In genomic region chr2:215920244-215921100, GRCh38 we compare ENCODE assay signal across 8 cellular contexts.
DNase-seq lines count a peak whose midpoint lies in the region; ATAC-seq, FAIRE-seq and TF ChIP-seq lines count a peak whose summit lies in the region.

No MANE protein-coding gene starts in this region.

- H3K9me3 Mint-ChIP-seq in GM23338, result peaks cover 2% of the 10 kb centered on the region; the same call in 1 of the 3 replicates

- H3K27me3 Mint-ChIP-seq in GM23338 (ENCODE audit: insufficient read depth, low read depth, poor library complexity), result peaks cover 10% of the 10 kb centered on the region

- no peak overlapping the region for H4K91ac ChIP-seq in trophoblast cell (ENCODE audit: low read depth, low read length)

- no peak overlapping the region for H3K18ac ChIP-seq in trophoblast cell (ENCODE audit: low read length)

- H3K36me3 Mint-ChIP-seq in GM23338 (ENCODE audit: low read depth), result peaks cover 14% of the 10 kb centered on the region; the same call in 2 of the 3 replicates

- FAIRE-seq in RCC 7860 (lab: Jason Lieb, UNC), result peak; percentile 58

- peak overlapping the region; percentile 14 for H4K8ac ChIP-seq in trophoblast cell (ENCODE audit: low read depth, low read length)

- H3K27me3 ChIP-seq in GM23338 (ENCODE audit: insufficient read depth), result no peaks in the 10 kb centered on the region
- no peaks in the 10 kb centered on the region for H3K27me3 ChIP-seq in KMS-11 (ENCODE audit: insufficient read depth, low read depth)
- no peaks in the 10 kb centered on the region for H3K27me3 ChIP-seq in trophoblast cell (ENCODE audit: insufficient read depth, low read length)

- peak overlapping the region; percentile 40 for H2AFZ ChIP-seq in GM23338
- peak overlapping the region; percentile 31 for H2AFZ ChIP-seq in KMS-11 (ENCODE audit: low read depth)
- no peak overlapping the region for H2AFZ ChIP-seq in trophoblast cell (ENCODE audit: insufficient read depth, low read length, poor library complexity)

- H3K4me3 ChIP-seq in GM23338 (no peak overlapping the region), KMS-11 (IDR thresholded peaks at IDR 0.05; ENCODE audit: insufficient read depth, low read depth, low read length) (no peak overlapping the region), trophoblast cell (ENCODE audit: low read depth, low read length) (no peak overlapping the region)

- peaks cover 66% of the 10 kb centered on the region for H3K4me1 Mint-ChIP-seq in GM23338

- DNase-seq in GM10248 (ENCODE audit: extremely low spot score) (peak; percentile 60), GM23338 (ENCODE audit: low spot score) (peak; percentile 72), RCC 7860 (ENCODE audit: low spot score) (peak; percentile 64), globus pallidus (ENCODE audit: low spot score) (peak; percentile 67), trophoblast cell (peak; percentile 75 to 86), NCI-H226 (no peak)
- peak; percentile 72 for DNase-seq in activated effector memory CD4-positive, alpha-beta T cell treated with anti-CD3 and anti-CD28 coated beads, Interleukin-2, amount 50 U/mL, for 16 hours

- H3K23ac ChIP-seq in trophoblast cell (ENCODE audit: low read length), result no peak overlapping the region

- peak overlapping the region; percentile 92 for H2BK120ac ChIP-seq in trophoblast cell (ENCODE audit: insufficient read depth, low read length, poor library complexity)

- no peak overlapping the region for H3K4me3 Mint-ChIP-seq in GM23338

- peak; percentile 96 for ATAC-seq in GM23338

- H3F3A ChIP-seq in GM23338 (replicated peaks; ENCODE audit: low read depth), result peaks cover 11% of the 10 kb centered on the region; the same call in 1 of the 2 replicates

- peaks cover 42% of the 10 kb centered on the region for H3K4me1 ChIP-seq in GM23338 (ENCODE audit: insufficient read depth)
- H3K4me1 ChIP-seq in KMS-11 (ENCODE audit: low read depth, poor library complexity, severe bottlenecking), result peaks cover 53% of the 10 kb centered on the region
- peaks cover 0 to 21% of the 10 kb centered on the region in 2 experiments for H3K4me1 ChIP-seq in trophoblast cell (ENCODE audit: control insufficient read depth in 1 of 2, insufficient read depth in 2 of 2, low read length in 2 of 2)

- TF ChIP-seq CTCF in GM10248 (IDR thresholded peaks at IDR 0.05; ENCODE audit: control extremely low read depth, extremely low read depth, low read depth, missing control alignments) (peak; percentile 75), GM23338 (conservative IDR thresholded peaks at IDR 0.05; ENCODE audit: low read depth in 2 of 2) (peak; percentile 92 to 96), KMS-11 (conservative IDR thresholded peaks at IDR 0.05; ENCODE audit: low read depth, low read length) (peak; percentile 86)

- POLR2A ChIA-PET in GM10248 (lab: Yijun Ruan, JAX), result no interaction called here

- peak overlapping the region; percentile 62 for H2BK12ac ChIP-seq in trophoblast cell (ENCODE audit: low read length)

- peak overlapping the region; percentile 79 for H2BK5ac ChIP-seq in trophoblast cell (ENCODE audit: low read depth, low read length, poor library complexity)

- H4K12ac ChIP-seq in trophoblast cell (ENCODE audit: low read depth, low read length), result no peak overlapping the region

- H3K9me2 ChIP-seq in GM23338 (ENCODE audit: insufficient read depth), result no peaks in the 10 kb centered on the region

- no peak overlapping the region for H2AK5ac ChIP-seq in trophoblast cell (ENCODE audit: low read length)

- H3K4ac ChIP-seq in trophoblast cell (ENCODE audit: low read depth, low read length), result no peak overlapping the region

- H3K9me3 ChIP-seq in trophoblast cell (ENCODE audit: insufficient read depth, low read depth, low read length), result no peaks in the 10 kb centered on the region

- peaks cover 17% of the 10 kb centered on the region for H3K79me2 ChIP-seq in GM23338 (replicated peaks; ENCODE audit: insufficient read depth)
- no peaks in the 10 kb centered on the region for H3K79me2 ChIP-seq in KMS-11 (ENCODE audit: insufficient read depth, low read depth)
- peaks cover 1% of the 10 kb centered on the region for H3K79me2 ChIP-seq in trophoblast cell (ENCODE audit: control insufficient read depth, insufficient read depth, low read length, poor library complexity)

- H3K9ac ChIP-seq in KMS-11 (no peak overlapping the region), trophoblast cell (ENCODE audit: low read length) (no peak overlapping the region)

- peaks cover 36% of the 10 kb centered on the region for H3K79me1 ChIP-seq in trophoblast cell (ENCODE audit: low read length)

- WGBS in trophoblast cell (ENCODE audit: extremely low coverage, insufficient coverage, insufficient read length), result no CpG with 5 or more reads among the region's 8 CpGs

- H3K14ac ChIP-seq in trophoblast cell (ENCODE audit: low read length), result peak overlapping the region; percentile 55

- H3K36me3 ChIP-seq in GM23338 (ENCODE audit: insufficient read depth) (no peaks in the 10 kb centered on the region; the same call in 1 of the 2 replicates), KMS-11 (ENCODE audit: insufficient read depth) (no peaks in the 10 kb centered on the region), trophoblast cell (ENCODE audit: control insufficient read depth in 1 of 2, insufficient read depth in 2 of 2, low read length in 2 of 2) (no peaks in the 10 kb centered on the region)

- H3K4me2 ChIP-seq in GM23338, result no peak overlapping the region
- 0 out of 2 replicates have a peak overlapping the region, but pooled peaks have one; percentile 91 for H3K4me2 ChIP-seq in KMS-11
- peak overlapping the region; percentile 13 for H3K4me2 ChIP-seq in trophoblast cell (ENCODE audit: low read length)

- CTCF ChIA-PET in GM10248 (lab: Yijun Ruan, JAX), result interaction anchor here (0.8 to 4.4 kb wide), 11 partner anchors 9 to 650 kb away, joined by 3 to 52 read pairs (median 4); no protein-coding TSS in a partner anchor

- H3K27ac Mint-ChIP-seq in GM23338, result peak overlapping the region; percentile 24; the same call in 1 of the 2 replicates

- H4K20me1 ChIP-seq in GM23338 (replicated peaks; ENCODE audit: insufficient read depth) (no peaks in the 10 kb centered on the region), KMS-11 (ENCODE audit: insufficient read depth) (no peaks in the 10 kb centered on the region)

- H3K27ac ChIP-seq in GM23338 (ENCODE audit: low read depth), result peak overlapping the region; percentile 36; the same call in 1 of the 2 replicates
- H3K27ac ChIP-seq in KMS-11, result no peak overlapping the region
- peak overlapping the region; percentile 94 for H3K27ac ChIP-seq in trophoblast cell (ENCODE audit: low read depth, low read length)

TF ChIP-seq in GM23338, 12 proteins besides CTCF, POLR2A, EP300 and RAD21:
- TF ChIP-seq ZNF114 (CRISPR knock-in tag; IDR thresholded peaks at IDR 0.05) (no peak), STAT1 (IDR thresholded peaks at IDR 0.05; ENCODE audit: unreplicated experiment) (no peak), JUNB (IDR thresholded peaks at IDR 0.05; ENCODE audit: unreplicated experiment) (no peak)
